1 cellular context compared by ENCODE assay signal in genomic region chr14:105005329-105005928, GRCh38.
TF ChIP-seq lines count a peak whose summit lies in the region.

No MANE protein-coding gene starts in this region.

TF ChIP-seq in SK-N-SH treated with all-trans-retinoic acid at 6 μM for 48 hours, 23 proteins besides CTCF, POLR2A, EP300 and RAD21 (continued from another document):
- TF ChIP-seq, protein P1, sequence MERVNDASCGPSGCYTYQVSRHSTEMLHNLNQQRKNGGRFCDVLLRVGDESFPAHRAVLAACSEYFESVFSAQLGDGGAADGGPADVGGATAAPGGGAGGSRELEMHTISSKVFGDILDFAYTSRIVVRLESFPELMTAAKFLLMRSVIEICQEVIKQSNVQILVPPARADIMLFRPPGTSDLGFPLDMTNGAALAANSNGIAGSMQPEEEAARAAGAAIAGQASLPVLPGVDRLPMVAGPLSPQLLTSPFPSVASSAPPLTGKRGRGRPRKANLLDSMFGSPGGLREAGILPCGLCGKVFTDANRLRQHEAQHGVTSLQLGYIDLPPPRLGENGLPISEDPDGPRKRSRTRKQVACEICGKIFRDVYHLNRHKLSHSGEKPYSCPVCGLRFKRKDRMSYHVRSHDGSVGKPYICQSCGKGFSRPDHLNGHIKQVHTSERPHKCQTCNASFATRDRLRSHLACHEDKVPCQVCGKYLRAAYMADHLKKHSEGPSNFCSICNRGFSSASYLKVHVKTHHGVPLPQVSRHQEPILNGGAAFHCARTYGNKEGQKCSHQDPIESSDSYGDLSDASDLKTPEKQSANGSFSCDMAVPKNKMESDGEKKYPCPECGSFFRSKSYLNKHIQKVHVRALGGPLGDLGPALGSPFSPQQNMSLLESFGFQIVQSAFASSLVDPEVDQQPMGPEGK (CRISPR knock-in tag; IDR thresholded peaks at IDR 0.05; ENCODE audit: borderline replicate concordance), result no peak
- TF ChIP-seq ZFP3 (CRISPR knock-in tag; IDR thresholded peaks at IDR 0.05), result no peak
- no peak for TF ChIP-seq ZNF70 (CRISPR knock-in tag; IDR thresholded peaks at IDR 0.05)
- no peak for TF ChIP-seq PPARA (CRISPR knock-in tag; IDR thresholded peaks at IDR 0.05; ENCODE audit: borderline replicate concordance)
- TF ChIP-seq TOX (CRISPR knock-in tag; IDR thresholded peaks at IDR 0.05; ENCODE audit: borderline replicate concordance), result no peak
